1 cellular context compared by ENCODE assay signal in genomic region chr10:111933937-111934336, GRCh38.
TF ChIP-seq lines count a peak whose summit lies in the region.

No MANE protein-coding gene starts in this region.

TF ChIP-seq in WTC11, 78 proteins besides CTCF, POLR2A, EP300 and RAD21 (continued from another document):
- TF ChIP-seq, protein P1, sequence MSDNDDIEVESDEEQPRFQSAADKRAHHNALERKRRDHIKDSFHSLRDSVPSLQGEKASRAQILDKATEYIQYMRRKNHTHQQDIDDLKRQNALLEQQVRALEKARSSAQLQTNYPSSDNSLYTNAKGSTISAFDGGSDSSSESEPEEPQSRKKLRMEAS (CRISPR knock-in tag; IDR thresholded peaks at IDR 0.05), result no peak
- TF ChIP-seq ZNF423 (CRISPR knock-in tag; IDR thresholded peaks at IDR 0.05), result no peak
- TF ChIP-seq ZNF219 (CRISPR knock-in tag; IDR thresholded peaks at IDR 0.05; ENCODE audit: borderline replicate concordance), result no peak
- TF ChIP-seq NR2C2 (CRISPR knock-in tag; IDR thresholded peaks at IDR 0.05), result no peak
- TF ChIP-seq, protein P2, sequence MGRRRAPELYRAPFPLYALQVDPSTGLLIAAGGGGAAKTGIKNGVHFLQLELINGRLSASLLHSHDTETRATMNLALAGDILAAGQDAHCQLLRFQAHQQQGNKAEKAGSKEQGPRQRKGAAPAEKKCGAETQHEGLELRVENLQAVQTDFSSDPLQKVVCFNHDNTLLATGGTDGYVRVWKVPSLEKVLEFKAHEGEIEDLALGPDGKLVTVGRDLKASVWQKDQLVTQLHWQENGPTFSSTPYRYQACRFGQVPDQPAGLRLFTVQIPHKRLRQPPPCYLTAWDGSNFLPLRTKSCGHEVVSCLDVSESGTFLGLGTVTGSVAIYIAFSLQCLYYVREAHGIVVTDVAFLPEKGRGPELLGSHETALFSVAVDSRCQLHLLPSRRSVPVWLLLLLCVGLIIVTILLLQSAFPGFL (CRISPR knock-in tag; IDR thresholded peaks at IDR 0.05; ENCODE audit: borderline replicate concordance), result no peak
- no peak for TF ChIP-seq OVOL2 (CRISPR knock-in tag; IDR thresholded peaks at IDR 0.05; ENCODE audit: borderline replicate concordance)
- TF ChIP-seq ZNF396 (CRISPR knock-in tag; IDR thresholded peaks at IDR 0.05; ENCODE audit: borderline replicate concordance), result no peak
- no peak for TF ChIP-seq ZNF138 (CRISPR knock-in tag; conservative IDR thresholded peaks at IDR 0.05)
- TF ChIP-seq MYBL2 (CRISPR knock-in tag; IDR thresholded peaks at IDR 0.05), result no peak
- no peak for TF ChIP-seq FOXP4 (CRISPR knock-in tag; IDR thresholded peaks at IDR 0.05)
- TF ChIP-seq, protein P3, sequence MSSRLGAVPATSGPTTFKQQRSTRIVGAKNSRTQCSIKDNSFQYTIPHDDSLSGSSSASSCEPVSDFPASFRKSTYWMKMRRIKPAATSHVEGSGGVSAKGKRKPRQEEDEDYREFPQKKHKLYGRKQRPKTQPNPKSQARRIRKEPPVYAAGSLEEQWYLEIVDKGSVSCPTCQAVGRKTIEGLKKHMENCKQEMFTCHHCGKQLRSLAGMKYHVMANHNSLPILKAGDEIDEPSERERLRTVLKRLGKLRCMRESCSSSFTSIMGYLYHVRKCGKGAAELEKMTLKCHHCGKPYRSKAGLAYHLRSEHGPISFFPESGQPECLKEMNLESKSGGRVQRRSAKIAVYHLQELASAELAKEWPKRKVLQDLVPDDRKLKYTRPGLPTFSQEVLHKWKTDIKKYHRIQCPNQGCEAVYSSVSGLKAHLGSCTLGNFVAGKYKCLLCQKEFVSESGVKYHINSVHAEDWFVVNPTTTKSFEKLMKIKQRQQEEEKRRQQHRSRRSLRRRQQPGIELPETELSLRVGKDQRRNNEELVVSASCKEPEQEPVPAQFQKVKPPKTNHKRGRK (CRISPR knock-in tag; IDR thresholded peaks at IDR 0.05; ENCODE audit: borderline replicate concordance), result no peak
- no peak for TF ChIP-seq TEAD1 (CRISPR knock-in tag; IDR thresholded peaks at IDR 0.05)
